8 cellular contexts compared by ENCODE assay signal in the genomic region with DNA sequence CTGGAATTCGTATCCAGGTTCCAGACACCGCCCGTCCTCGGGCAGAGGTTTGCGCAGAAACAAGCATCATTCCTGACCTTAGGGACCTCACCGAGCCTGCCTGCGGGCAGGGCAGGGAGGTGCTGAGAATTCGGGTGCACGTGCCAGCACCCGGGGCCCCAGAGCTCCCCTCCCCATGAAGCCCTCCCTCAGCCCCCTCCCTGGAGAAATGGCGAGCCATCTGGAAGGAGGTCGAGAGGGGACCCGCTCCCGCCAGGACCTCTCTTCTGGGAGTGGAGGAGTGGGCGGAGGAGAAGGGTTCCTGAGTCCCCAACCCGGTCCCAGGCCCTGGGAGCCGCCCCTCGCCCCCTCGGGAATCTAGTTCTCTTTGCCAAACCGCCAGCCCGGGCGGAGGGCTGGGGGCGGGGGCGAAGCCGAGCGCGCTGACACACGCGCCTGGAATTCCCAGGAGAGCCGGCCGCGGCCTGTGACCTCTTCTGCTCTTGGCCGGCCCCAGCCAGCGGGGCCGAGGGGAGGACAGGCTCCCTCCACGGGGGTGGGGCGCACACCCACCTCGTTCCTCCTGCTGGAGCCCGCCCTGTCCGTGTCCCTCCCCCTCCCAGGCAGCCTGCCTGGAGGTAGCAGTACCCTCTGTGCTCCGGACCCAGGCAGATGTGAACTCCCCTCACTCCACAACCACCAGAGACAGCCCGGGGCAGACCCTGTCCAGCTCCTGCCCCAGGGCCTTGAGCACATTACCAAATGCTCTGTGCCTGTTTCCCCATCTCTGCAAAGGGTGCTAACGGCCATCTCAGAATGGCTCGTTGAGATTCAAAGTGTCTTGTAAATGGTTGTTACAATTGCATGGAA. TPM values are rescaled to one million over a fixed set of nuclear protein-coding genes. Genes with fewer than 3 reads are reported as not detected.
DNase-seq lines count a peak whose midpoint lies in the region; ATAC-seq, FAIRE-seq and TF ChIP-seq lines count a peak whose summit lies in the region.

No MANE protein-coding gene starts in this region.

- TF ChIP-seq CTCF in AG09309 (IDR thresholded peaks at IDR 0.05; ENCODE audit: control insufficient read depth, insufficient read depth, low read depth, low read length, missing control alignments) (no peak), astrocyte of the spinal cord (IDR thresholded peaks at IDR 0.05; ENCODE audit: low read depth, low read length) (no peak), tibial nerve (IDR thresholded peaks at IDR 0.05) (no peak)

- TF ChIP-seq POLR2A in tibial nerve (IDR thresholded peaks at IDR 0.05) = no peak

- DNase-seq in AG09309 (ENCODE audit: low read depth) (no peak), astrocyte of the spinal cord (ENCODE audit: low read depth, low spot score) (peak; percentile 77), iris pigment epithelial cell (ENCODE audit: low read depth) (peak; percentile 77), tibial nerve (ENCODE audit: low spot score in 2 of 2) (no peak), small intestine (no peak)

- H3K4me1 ChIP-seq in HUES48 (ENCODE audit: control insufficient read depth, insufficient read depth, low read length) = peaks cover 7% of the 10 kb centered on the region
- H3K4me1 ChIP-seq in tibial nerve = peaks cover 0 to 65% (median 38%) of the 10 kb centered on the region in 4 donors
- peaks cover 3 to 9% of the 10 kb centered on the region in 2 donors for H3K4me1 ChIP-seq in small intestine (ENCODE audit: control insufficient read depth in 2 of 2, insufficient read depth in 1 of 2, low read depth in 1 of 2, low read length in 1 of 2)

- H3K9me3 ChIP-seq in HUES48 (ENCODE audit: control insufficient read depth, insufficient read depth, low read length) (no peaks in the 10 kb centered on the region), tibial nerve (no peaks in the 10 kb centered on the region), small intestine (ENCODE audit: control insufficient read depth, low read depth) (no peaks in the 10 kb centered on the region)

- in situ Hi-C loops in astrocyte of the spinal cord (cut with HindIII; ENCODE audit: low sequenced_read_pairs) = no loop called here

- TF ChIP-seq EP300 in tibial nerve (IDR thresholded peaks at IDR 0.05) = peak in 1 of 2 donors; percentile 26

- H3K9ac ChIP-seq in HUES48 (ENCODE audit: low read depth, low read length) = no peak overlapping the region

- ATAC-seq in HG02840 (IDR thresholded peaks at IDR 0.05; ENCODE audit: low FRiP score, unreplicated experiment) (no peak), GM21825 (IDR thresholded peaks at IDR 0.05; ENCODE audit: unreplicated experiment) (no peak)

- H3K4me3 ChIP-seq in AG09309 (ENCODE audit: control insufficient read depth, low read depth, low read length) (peak overlapping the region; percentile 28), HUES48 (ENCODE audit: low read depth, low read length) (peak overlapping the region; percentile 65), astrocyte of the spinal cord (ENCODE audit: low read depth, low read length) (peak overlapping the region; percentile 8), tibial nerve (peak overlapping the region in 2 of 4 donors; percentile 41 to 62), small intestine (ENCODE audit: low read depth in 1 of 2, low read length in 2 of 2) (peak overlapping the region in 1 of 2 donors; percentile 42)

- WGBS in tibial nerve, 2 donors = 2 to 22% methylated on average over 16 to 37 of the region's 44 CpGs
- WGBS in small intestine, 3 donors = 12 to 17% (median 12%) methylated on average over 38 to 44 of the region's 44 CpGs

- no peaks in the 10 kb centered on the region for H3K36me3 ChIP-seq in HUES48 (ENCODE audit: control insufficient read depth, insufficient read depth, low read length)
- H3K36me3 ChIP-seq in tibial nerve = no peaks in the 10 kb centered on the region
- no peaks in the 10 kb centered on the region for H3K36me3 ChIP-seq in small intestine (ENCODE audit: control insufficient read depth in 2 of 2, insufficient read depth in 2 of 2, low read length in 2 of 2)

- no peak for FAIRE-seq in small intestine (lab: Jason Lieb, UNC)

- H3K27me3 ChIP-seq in HUES48 (ENCODE audit: control insufficient read depth, insufficient read depth, low read length) = peaks cover 65% of the 10 kb centered on the region
- H3K27me3 ChIP-seq in tibial nerve = no peaks in the 10 kb centered on the region
- H3K27me3 ChIP-seq in small intestine (ENCODE audit: control insufficient read depth in 2 of 2, insufficient read depth in 2 of 2, low read length in 2 of 2) = peaks cover 0 to 2% of the 10 kb centered on the region in 2 donors

- H3K27ac ChIP-seq in HUES48 (ENCODE audit: low read depth, low read length) (peak overlapping the region; percentile 21), tibial nerve (peak overlapping the region; percentile 31 to 85 (median 53)), small intestine (ENCODE audit: low read depth in 1 of 2, low read length in 1 of 2) (peak overlapping the region in 1 of 2 donors; percentile 65)

RNA-seq across cellular contexts. Expression of a gene that starts 23.0 kb away (rescaled TPM):
- 1 to 10 TPM; 1.5 to 7.7 (median 5.4) TPM for total RNA-seq in tibial nerve
- 1 to 10 TPM in 1 of 3 donors, under 1 TPM in 1, not detected in 1; 0.81 to 1.1 TPM for polyA plus RNA-seq in small intestine

Comparison
In these comparisons a context has a peak if more than half of its experiments do, and no peak if none do; other contexts are left out.
1. DNase-seq: peak in astrocyte of the spinal cord (single experiment) and iris pigment epithelial cell (single experiment); none in AG09309 (single experiment), tibial nerve (0 of 2) and small intestine (single experiment).